13 cellular contexts compared by ENCODE assay signal in genomic region chr3:73365756-73366397, GRCh38.
A peak's percentile ranks its signal among the peaks of the same experiment; 100 is the strongest.
DNase-seq lines count a peak whose midpoint lies in the region; ATAC-seq, FAIRE-seq and TF ChIP-seq lines count a peak whose summit lies in the region.
"Had no signal": no experiment of that assay in that cellular context is flagged by ENCODE, and none has a peak within 500 bp of the region (broad histone marks: within the 10 kb centered on the region; RNA-seq: fewer than 3 reads in every experiment).

No MANE protein-coding gene starts in this region.

- H3K27ac ChIP-seq in SK-N-SH (ENCODE audit: low read depth in 2 of 2, low read length in 1 of 2), result peak overlapping the region in 1 of 2 experiments; percentile 14; a peak in 1 of 4 replicates
- H3K27ac ChIP-seq in muscle layer of colon (ENCODE audit: low read depth, low read length), result peak overlapping the region; percentile 68
- H3K27ac ChIP-seq in upper lobe of right lung, result no peak overlapping the region
- H3K27ac ChIP-seq: PC-9 had no signal

- WGBS in SK-N-SH (ENCODE audit: low lambda C conversion rate), result 67% methylated on average over 12 of the region's 12 CpGs

- CTCF ChIA-PET in SK-N-SH (lab: Yijun Ruan, JAX), result interaction anchor here (0.6 to 0.8 kb wide), 5 partner anchors 13 to 110 kb away, joined by 3 to 4 read pairs (median 3); no protein-coding TSS in a partner anchor

- no peak for DNase-seq in SK-N-SH
- peak; percentile 56 for DNase-seq in fibroblast of pulmonary artery (ENCODE audit: low read depth)
- DNase-seq in upper lobe of right lung, result no peak
- DNase-seq in activated CD4-positive, alpha-beta T cell treated with anti-CD3 and anti-CD28 coated beads, Interleukin-2, amount 50 U/mL, for 48 hours, result no peak
- DNase-seq in HTR-8/SVneo (ENCODE audit: insufficient read length, low spot score), result no peak
- no peak for DNase-seq in NCI-H524 treated with DMSO at 0.1 percent for 48 hours (lab: John Stamatoyannopoulos, UW)
- DNase-seq: activated effector memory CD4-positive, alpha-beta T cell treated with Interleukin-2 at 50 U/mL for 16 hours; naive B cell; NCI-H1694 treated with DMSO at 0.1 percent for 48 hours; PC-9 had no signal

- H3K27me3 ChIP-seq in SK-N-SH (ENCODE audit: insufficient read depth) (no peaks in the 10 kb centered on the region), muscle layer of colon (ENCODE audit: control insufficient read depth in 1 of 2, insufficient read depth in 2 of 2, low read length in 2 of 2) (no peaks in the 10 kb centered on the region), upper lobe of right lung (no peaks in the 10 kb centered on the region)

- H3K79me2 ChIP-seq in SK-N-SH (ENCODE audit: insufficient read depth), result no peaks in the 10 kb centered on the region

- H2AFZ ChIP-seq in SK-N-SH (ENCODE audit: low read depth), result peak overlapping the region; percentile 46; the same call in 1 of the 2 replicates
- H2AFZ ChIP-seq: PC-9 had no signal

- no peaks in the 10 kb centered on the region for H3K9me3 ChIP-seq in SK-N-SH
- no peaks in the 10 kb centered on the region for H3K9me3 ChIP-seq in muscle layer of colon (ENCODE audit: low read length)
- H3K9me3 ChIP-seq in upper lobe of right lung, result no peaks in the 10 kb centered on the region

- TF ChIP-seq CTCF in SK-N-SH (IDR thresholded peaks at IDR 0.05), result no peak
- TF ChIP-seq CTCF in fibroblast of pulmonary artery (IDR thresholded peaks at IDR 0.05; ENCODE audit: low read length, missing control alignments), result no peak
- no peak for TF ChIP-seq CTCF in upper lobe of right lung (IDR thresholded peaks at IDR 0.05)

- POLR2A ChIA-PET in SK-N-SH (lab: Yijun Ruan, JAX), result no interaction called here

- TF ChIP-seq RAD21 in SK-N-SH (IDR thresholded peaks at IDR 0.05; ENCODE audit: low read length), result no peak

- H3K9ac ChIP-seq in SK-N-SH (no peak overlapping the region), muscle layer of colon (ENCODE audit: low read length) (no peak overlapping the region)

- peaks cover 0 to 12% of the 10 kb centered on the region in 2 experiments; a peak in 1 of 4 replicates for H3K4me1 ChIP-seq in SK-N-SH (ENCODE audit: control insufficient read depth in 1 of 2, insufficient read depth in 2 of 2, low read depth in 1 of 2, low read length in 1 of 2)
- H3K4me1 ChIP-seq in muscle layer of colon (ENCODE audit: insufficient read depth, low read length), result peaks cover 30% of the 10 kb centered on the region
- no peaks in the 10 kb centered on the region for H3K4me1 ChIP-seq in upper lobe of right lung

- intact Hi-C loops in upper lobe of right lung (cut with DNase I), result no loop called here

- no peaks in the 10 kb centered on the region for H3K36me3 ChIP-seq in SK-N-SH (replicated peaks in 1 of 2; ENCODE audit: control insufficient read depth in 1 of 2, insufficient read depth in 2 of 2, low read length in 1 of 2)
- H3K36me3 ChIP-seq in muscle layer of colon (ENCODE audit: insufficient read depth, low read length), result no peaks in the 10 kb centered on the region
- H3K36me3 ChIP-seq in upper lobe of right lung, result no peaks in the 10 kb centered on the region

- no peak for FAIRE-seq in HTR-8/SVneo (lab: Jason Lieb, UNC)
- FAIRE-seq: GM19239 had no signal

- no peak overlapping the region for H3K4me2 ChIP-seq in SK-N-SH
- H3K4me2 ChIP-seq: PC-9 had no signal

- H3K4me3 ChIP-seq in SK-N-SH (ENCODE audit: low read depth in 2 of 2, low read length in 1 of 2) (no peak overlapping the region), fibroblast of pulmonary artery (replicated peaks; ENCODE audit: low read depth, low read length) (no peak overlapping the region), muscle layer of colon (ENCODE audit: low read depth in 1 of 2, low read length in 2 of 2) (peak overlapping the region in 1 of 2 donors; percentile 41), upper lobe of right lung (no peak overlapping the region)
- H3K4me3 ChIP-seq: PC-9 had no signal

- H4K20me1 ChIP-seq in SK-N-SH (ENCODE audit: insufficient read depth), result no peaks in the 10 kb centered on the region

- no peaks in the 10 kb centered on the region for H3F3A ChIP-seq in SK-N-SH (replicated peaks; ENCODE audit: insufficient read depth)

- no peak for TF ChIP-seq EP300 in SK-N-SH (IDR thresholded peaks at IDR 0.05; ENCODE audit: borderline replicate concordance in 1 of 2, low read depth in 1 of 2, low read length in 1 of 2)

- H3K9me2 ChIP-seq in SK-N-SH, result no peaks in the 10 kb centered on the region

- peak; percentile 51 for ATAC-seq in upper lobe of right lung
- no peak for ATAC-seq in GM19035 (IDR thresholded peaks at IDR 0.05; ENCODE audit: unreplicated experiment)

TF ChIP-seq in SK-N-SH, 30 proteins besides CTCF, POLR2A, EP300 and RAD21:
- no peak for TF ChIP-seq NRF1 (IDR thresholded peaks at IDR 0.05; ENCODE audit: low read depth, low read length)
- TF ChIP-seq PBX3 (IDR thresholded peaks at IDR 0.05), result no peak
- TF ChIP-seq MAX (IDR thresholded peaks at IDR 0.05; ENCODE audit: low read depth), result no peak
- TF ChIP-seq TEAD4 (IDR thresholded peaks at IDR 0.05; ENCODE audit: borderline replicate concordance, insufficient read depth), result no peak
- no peak for TF ChIP-seq GATA2 (CRISPR knock-in tag; IDR thresholded peaks at IDR 0.05)
- TF ChIP-seq FOSL2 (IDR thresholded peaks at IDR 0.05; ENCODE audit: borderline replicate concordance, low read depth), result no peak
- no peak for TF ChIP-seq POLR2AphosphoS5 (IDR thresholded peaks at IDR 0.05; ENCODE audit: low read depth, low read length)
- no peak for TF ChIP-seq GABPA (IDR thresholded peaks at IDR 0.05; ENCODE audit: low read depth)
- no peak for TF ChIP-seq SMC3 (IDR thresholded peaks at IDR 0.05; ENCODE audit: low read depth, low read length)
- TF ChIP-seq CHD2 (IDR thresholded peaks at IDR 0.05; ENCODE audit: low read length, partially characterized antibody), result no peak
